Comparison of ENCODE assay signal across 20 cellular contexts in genomic region chr1:14901371-14901954, GRCh38.
"Had no signal": no experiment of that assay in that cellular context is flagged by ENCODE, and none has a peak within 500 bp of the region (broad histone marks: within the 10 kb centered on the region; RNA-seq: fewer than 3 reads in every experiment).

No MANE protein-coding gene starts in this region.

- H3K4me1 Mint-ChIP-seq: IgD-negative memory B cell, T-cell had no signal

- H3K9me3 Mint-ChIP-seq: T-cell had no signal

- H3K27ac ChIP-seq: RWPE1 had no signal

- H3K27ac Mint-ChIP-seq: T-cell had no signal

- DNase-seq: KBM-7, MV-4-11, NCI-H1048, NCI-H1105 treated with DMSO at 0.1 percent for 48 hours, NCI-H1417 treated with DMSO at 0.1 percent for 48 hours, NCI-H146, NCI-H1694 treated with DMSO at 0.1 percent for 48 hours, NCI-H1930, NCI-H2081, NCI-H2107, NCI-H226, NCI-H446, NCI-H510A, NCI-H524 treated with DMSO at 0.1 percent for 48 hours, NCI-H69, NCI-H774, SHP77, T-cell had no signal

- H3K36me3 Mint-ChIP-seq: IgD-negative memory B cell, T-cell had no signal

- ATAC-seq: T-cell had no signal

- H3K4me3 Mint-ChIP-seq: IgD-negative memory B cell, T-cell had no signal
